ENCODE assay signal across 1 cellular context in genomic region chr1:9078949-9079500, GRCh38.
TF ChIP-seq lines count a peak whose summit lies in the region.

No MANE protein-coding gene starts in this region.

TF ChIP-seq in A549, 52 proteins besides CTCF, POLR2A, EP300 and RAD21:
- TF ChIP-seq EHMT2 (IDR thresholded peaks at IDR 0.05; ENCODE audit: low read depth) (no peak), ZFP36 (IDR thresholded peaks at IDR 0.05; ENCODE audit: borderline replicate concordance, partially characterized antibody) (no peak), CEBPB (IDR thresholded peaks at IDR 0.05) (no peak), BHLHE40 (IDR thresholded peaks at IDR 0.05; ENCODE audit: low read depth, low read length) (no peak), POLR2AphosphoS2 (conservative IDR thresholded peaks at IDR 0.05; ENCODE audit: low read length) (no peak), HOXA7 (CRISPR knock-in tag; IDR thresholded peaks at IDR 0.05) (no peak), RARB (CRISPR knock-in tag; IDR thresholded peaks at IDR 0.05) (no peak), TP53 (CRISPR knock-in tag; IDR thresholded peaks at IDR 0.05) (no peak), ESRRA (IDR thresholded peaks at IDR 0.05; ENCODE audit: borderline replicate concordance, low read length) (no peak)
